Comparison of ENCODE assay signal across 1 cellular context in genomic region chr2:133082034-133082433, GRCh38.
TF ChIP-seq lines count a peak whose summit lies in the region.

No MANE protein-coding gene starts in this region.

TF ChIP-seq in HepG2, 621 proteins besides CTCF, POLR2A, EP300 and RAD21 (continued from another document):
- TF ChIP-seq NFAT5 (CRISPR knock-in tag; IDR thresholded peaks at IDR 0.05) (no peak), MAFK (conservative IDR thresholded peaks at IDR 0.05 in 1 of 2, IDR thresholded peaks at IDR 0.05 in 1 of 2; ENCODE audit: low read length in 2 of 2) (peak; percentile 82 to 90), NONO (IDR thresholded peaks at IDR 0.05) (no peak), NONO (CRISPR knock-in tag; conservative IDR thresholded peaks at IDR 0.05) (no peak), ZMYM2 (CRISPR knock-in tag; IDR thresholded peaks at IDR 0.05) (no peak), ZBTB37 (CRISPR knock-in tag; IDR thresholded peaks at IDR 0.05) (no peak), NCOA5 (CRISPR knock-in tag; IDR thresholded peaks at IDR 0.05) (no peak)
- TF ChIP-seq, protein P1, sequence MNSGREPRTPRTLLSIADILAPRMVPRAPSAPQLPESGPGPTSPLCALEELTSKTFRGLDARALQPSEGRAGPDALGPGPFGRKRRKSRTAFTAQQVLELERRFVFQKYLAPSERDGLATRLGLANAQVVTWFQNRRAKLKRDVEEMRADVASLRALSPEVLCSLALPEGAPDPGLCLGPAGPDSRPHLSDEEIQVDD (CRISPR knock-in tag; IDR thresholded peaks at IDR 0.05; ENCODE audit: borderline replicate concordance): no peak
TF ChIP-seq in HepG2: peak in this region for 2.
